ENCODE assay signal across 29 cellular contexts in the genomic region with DNA sequence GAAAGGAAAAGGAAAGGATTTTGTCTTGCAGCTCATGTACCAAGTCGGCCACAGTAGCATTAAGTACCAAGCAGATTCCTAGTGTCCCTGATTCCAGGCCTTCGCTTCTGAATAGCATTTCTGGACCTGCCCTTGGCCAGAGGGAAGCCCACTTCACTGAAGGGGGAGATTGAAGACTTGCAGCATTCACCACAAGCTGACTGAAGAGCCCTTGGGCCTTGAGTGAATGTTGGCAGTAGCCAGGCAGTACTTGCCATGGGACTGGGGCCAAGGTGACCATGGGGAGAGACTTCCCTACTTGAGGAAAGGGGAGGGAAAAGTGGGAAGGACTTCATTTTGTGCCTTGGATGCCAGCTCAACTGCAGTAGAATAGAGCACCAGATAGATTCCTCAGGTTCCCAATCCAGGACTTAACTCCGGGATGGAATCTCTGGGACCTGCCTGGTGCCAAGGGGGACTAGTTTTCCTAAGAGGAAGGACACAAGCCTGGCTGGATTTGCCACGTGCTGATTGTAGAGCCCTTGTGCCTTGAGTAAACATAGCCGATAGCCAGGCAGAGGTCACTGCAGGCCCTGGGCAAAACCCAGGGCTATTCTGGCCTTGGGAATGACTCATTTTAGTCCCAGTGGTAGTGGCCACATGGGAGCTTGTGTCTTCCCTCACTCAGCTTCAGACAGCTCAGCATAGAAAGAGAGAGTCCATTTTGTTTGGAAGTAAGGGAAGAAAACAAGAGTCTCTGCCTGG.
"Had no signal": no experiment of that assay in that cellular context is flagged by ENCODE, and none has a peak within 500 bp of the region (broad histone marks: within the 10 kb centered on the region; RNA-seq: fewer than 3 reads in every experiment).

No MANE protein-coding gene starts in this region.

- H3K27ac Mint-ChIP-seq: activated CD4-positive, alpha-beta memory T cell treated with anti-CD3 and anti-CD28 coated beads for 36 hours; activated CD4-positive, alpha-beta T cell treated with anti-CD3 and anti-CD28 coated beads for 36 hours; activated CD4-positive, alpha-beta T cell treated with anti-CD3 and anti-CD28 coated beads, Interleukin-2, amount 10 ng/mL, durations not matched to agents 24 days and 14 days; activated CD8-positive, alpha-beta memory T cell treated with anti-CD3 and anti-CD28 coated beads, Interleukin-2, amount 10 ng/mL, durations not matched to agents 7 days and 5 days; activated CD8-positive, alpha-beta T cell treated with anti-CD3 and anti-CD28 coated beads, Interleukin-2, amount 10 ng/mL, durations not matched to agents 7 days and 5 days; activated naive CD4-positive, alpha-beta T cell treated with anti-CD3 and anti-CD28 coated beads for 36 hours; activated naive CD4-positive, alpha-beta T cell treated with anti-CD3 and anti-CD28 coated beads, Interleukin-2, amount 50 U/mL, for 24 hours; activated naive CD8-positive, alpha-beta T cell treated with anti-CD3 and anti-CD28 coated beads for 36 hours; activated T-helper 1 cell treated with anti-CD3 and anti-CD28 coated beads, Interleukin-12 subunit alpha, Interleukin-12 subunit beta, Interleukin-2, Interleukin-4 antibody, amounts not matched to agents 30 ng/mL and 10 ng/mL and 1 ng/mL, durations not matched to agents 14 hours and 24 hours and 36 hours; activated T-helper 2 cell treated with anti-CD3 and anti-CD28 coated beads, Interferon-gamma antibody, Interleukin-2, Interleukin-4, amounts not matched to agents 10 μg/mL and 5 μg/mL and 100 μg/mL, durations not matched to agents 14 hours and 24 hours and 36 hours; brain had no signal

- H3K27me3 ChIP-seq: ascending aorta, breast epithelium, cardiac muscle cell, colonic mucosa, esophagus squamous epithelium had no signal

- H3K27ac ChIP-seq: ascending aorta, breast epithelium, cardiac muscle cell, colonic mucosa, epithelial cell of prostate, esophagus squamous epithelium had no signal

- H3K4me1 ChIP-seq: ascending aorta, breast epithelium, colonic mucosa, esophagus squamous epithelium had no signal

- ATAC-seq: activated CD4-positive, alpha-beta T cell treated with anti-CD3 and anti-CD28 coated beads for 36 hours; activated CD8-positive, alpha-beta memory T cell treated with anti-CD3 and anti-CD28 coated beads, Interleukin-2, amount 10 ng/mL, durations not matched to agents 7 days and 5 days; activated CD8-positive, alpha-beta T cell treated with anti-CD3 and anti-CD28 coated beads, Interleukin-2, amount 10 ng/mL, durations not matched to agents 7 days and 5 days had no signal

- H3K4me3 Mint-ChIP-seq: activated CD4-positive, alpha-beta memory T cell treated with anti-CD3 and anti-CD28 coated beads for 36 hours; activated CD4-positive, alpha-beta T cell treated with anti-CD3 and anti-CD28 coated beads for 36 hours; activated CD4-positive, alpha-beta T cell treated with anti-CD3 and anti-CD28 coated beads, Interleukin-2, amount 10 ng/mL, durations not matched to agents 24 days and 14 days; activated CD8-positive, alpha-beta memory T cell treated with anti-CD3 and anti-CD28 coated beads, Interleukin-2, amount 10 ng/mL, durations not matched to agents 7 days and 5 days; activated CD8-positive, alpha-beta T cell treated with anti-CD3 and anti-CD28 coated beads, Interleukin-2, amount 10 ng/mL, durations not matched to agents 7 days and 5 days; activated naive CD4-positive, alpha-beta T cell treated with anti-CD3 and anti-CD28 coated beads for 36 hours; activated naive CD4-positive, alpha-beta T cell treated with anti-CD3 and anti-CD28 coated beads, Interleukin-2, amount 50 U/mL, for 24 hours; activated naive CD8-positive, alpha-beta T cell treated with anti-CD3 and anti-CD28 coated beads for 36 hours; activated T-helper 1 cell treated with anti-CD3 and anti-CD28 coated beads, Interleukin-12 subunit alpha, Interleukin-12 subunit beta, Interleukin-2, Interleukin-4 antibody, amounts not matched to agents 30 ng/mL and 10 ng/mL and 1 ng/mL, durations not matched to agents 14 hours and 24 hours and 36 hours; brain had no signal

- H3K9me3 Mint-ChIP-seq: activated CD4-positive, alpha-beta T cell treated with anti-CD3 and anti-CD28 coated beads, Interleukin-2, amount 10 ng/mL, durations not matched to agents 24 days and 14 days had no signal

- H3K9me3 ChIP-seq: ascending aorta, colonic mucosa had no signal

- H3K27me3 Mint-ChIP-seq: activated CD4-positive, alpha-beta memory T cell treated with anti-CD3 and anti-CD28 coated beads for 36 hours; activated CD4-positive, alpha-beta T cell treated with anti-CD3 and anti-CD28 coated beads for 36 hours; activated CD4-positive, alpha-beta T cell treated with anti-CD3 and anti-CD28 coated beads, Interleukin-2, amount 10 ng/mL, durations not matched to agents 24 days and 14 days; activated CD8-positive, alpha-beta memory T cell treated with anti-CD3 and anti-CD28 coated beads, Interleukin-2, amount 10 ng/mL, durations not matched to agents 7 days and 5 days; activated naive CD4-positive, alpha-beta T cell treated with anti-CD3 and anti-CD28 coated beads, Interleukin-2, amount 50 U/mL, for 24 hours; activated naive CD8-positive, alpha-beta T cell treated with anti-CD3 and anti-CD28 coated beads for 36 hours; brain had no signal

- H3K4me3 ChIP-seq: ascending aorta, breast epithelium, cardiac muscle cell, colonic mucosa, esophagus squamous epithelium had no signal

- H3K36me3 Mint-ChIP-seq: activated CD4-positive, alpha-beta memory T cell treated with anti-CD3 and anti-CD28 coated beads for 36 hours; activated CD8-positive, alpha-beta memory T cell treated with anti-CD3 and anti-CD28 coated beads, Interleukin-2, amount 10 ng/mL, durations not matched to agents 7 days and 5 days; activated naive CD4-positive, alpha-beta T cell treated with anti-CD3 and anti-CD28 coated beads, Interleukin-2, amount 50 U/mL, for 24 hours; activated naive CD8-positive, alpha-beta T cell treated with anti-CD3 and anti-CD28 coated beads for 36 hours; brain had no signal

- H3K4me1 Mint-ChIP-seq: activated CD4-positive, alpha-beta T cell treated with anti-CD3 and anti-CD28 coated beads for 36 hours; activated CD4-positive, alpha-beta T cell treated with anti-CD3 and anti-CD28 coated beads, Interleukin-2, amount 10 ng/mL, durations not matched to agents 24 days and 14 days; activated CD8-positive, alpha-beta memory T cell treated with anti-CD3 and anti-CD28 coated beads, Interleukin-2, amount 10 ng/mL, durations not matched to agents 7 days and 5 days; activated naive CD4-positive, alpha-beta T cell treated with anti-CD3 and anti-CD28 coated beads, Interleukin-2, amount 50 U/mL, for 24 hours; activated naive CD8-positive, alpha-beta T cell treated with anti-CD3 and anti-CD28 coated beads for 36 hours; brain had no signal

- DNase-seq: activated CD4-positive, alpha-beta memory T cell treated with anti-CD3 and anti-CD28 coated beads for 36 hours; activated CD4-positive, alpha-beta T cell treated with anti-CD3 and anti-CD28 coated beads for 36 hours; activated CD4-positive, alpha-beta T cell treated with anti-CD3 and anti-CD28 coated beads, Interleukin-2, amount 10 ng/mL, durations not matched to agents 24 days and 14 days; activated CD4-positive, CD25-positive, alpha-beta regulatory T cell; activated CD4-positive, CD25-positive, alpha-beta regulatory T cell treated with anti-CD3 and anti-CD28 coated beads, Interleukin-2, amount 50 U/mL, for 72 hours; activated CD8-positive, alpha-beta memory T cell treated with anti-CD3 and anti-CD28 coated beads, Interleukin-2, amount 10 ng/mL, durations not matched to agents 7 days and 5 days; activated CD8-positive, alpha-beta memory T cell treated with anti-CD3 and anti-CD28 coated beads, Interleukin-2, amount 50 U/mL, for 4 hours; activated CD8-positive, alpha-beta T cell treated with anti-CD3 and anti-CD28 coated beads, Interleukin-2, amount 10 ng/mL, durations not matched to agents 7 days and 5 days; activated effector memory CD4-positive, alpha-beta T cell treated with anti-CD3 and anti-CD28 coated beads, Interleukin-2, amount 50 U/mL, for 16 hours; activated naive CD4-positive, alpha-beta T cell treated with anti-CD3 and anti-CD28 coated beads for 36 hours; activated naive CD8-positive, alpha-beta T cell treated with anti-CD3 and anti-CD28 coated beads for 36 hours; activated T-cell treated with anti-CD3 and anti-CD28 coated beads, Interleukin-2, amount 50 U/mL, for 1 hour; activated T-cell treated with anti-CD3 and anti-CD28 coated beads, Interleukin-2, amount 50 U/mL, for 48 hours; central memory CD4-positive, alpha-beta T cell; cerebellar nuclear complex; colonic mucosa; effector CD8-positive, alpha-beta T cell; esophagus squamous epithelium; foreskin fibroblast; head of caudate nucleus; T-helper 2 cell had no signal

- H3K36me3 ChIP-seq: ascending aorta, breast epithelium, cardiac muscle cell, colonic mucosa, esophagus squamous epithelium had no signal
